ENCODE assay signal across 25 cellular contexts in the genomic region with DNA sequence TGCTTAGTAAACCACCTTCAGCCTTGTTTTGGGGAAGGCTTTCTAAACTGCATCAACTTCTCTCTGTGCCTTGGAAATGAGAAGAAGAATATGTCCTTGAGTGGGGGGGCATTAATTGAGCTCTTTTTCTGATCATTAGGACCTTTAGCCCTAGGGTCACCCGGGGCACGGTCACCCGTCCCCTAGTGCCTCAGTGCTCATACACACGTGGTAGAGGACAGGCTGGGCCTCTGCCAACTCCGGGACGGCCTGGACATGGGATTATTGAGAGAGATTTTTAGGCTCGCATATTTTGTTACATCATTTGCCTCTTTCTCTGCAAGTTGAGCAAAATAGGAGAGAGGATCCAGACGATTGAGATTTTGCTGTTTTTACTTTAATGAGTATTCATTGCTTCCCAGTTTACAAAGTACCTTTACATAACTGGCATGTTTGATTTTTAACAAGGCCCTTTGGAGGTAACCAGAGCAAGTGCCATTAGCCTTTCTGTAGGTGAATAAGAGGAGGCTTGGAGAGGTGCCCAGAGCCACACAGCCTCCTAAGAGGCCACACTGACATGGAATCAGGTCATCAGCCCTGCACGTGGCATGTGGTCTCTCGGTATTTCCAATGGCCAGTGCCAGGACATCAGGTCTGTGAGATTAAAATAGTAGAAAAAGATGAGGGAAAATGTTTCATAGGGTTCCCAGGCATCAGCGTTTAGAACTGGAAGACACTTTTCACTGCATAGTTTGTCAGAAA. TPM values are rescaled to one million over a fixed set of nuclear protein-coding genes. Genes with fewer than 3 reads are reported as not detected.
DNase-seq lines count a peak whose midpoint lies in the region; ATAC-seq and TF ChIP-seq lines count a peak whose summit lies in the region.
"Had no signal": no experiment of that assay in that cellular context is flagged by ENCODE, and none has a peak within 500 bp of the region (broad histone marks: within the 10 kb centered on the region; RNA-seq: fewer than 3 reads in every experiment).

No MANE protein-coding gene starts in this region.

- H3K4me1 ChIP-seq in right lobe of liver = peaks cover 0 to 17% (median 6%) of the 10 kb centered on the region in 4 donors
- H3K4me1 ChIP-seq: Peyer's patch had no signal

- H3K27me3 Mint-ChIP-seq in WTC11 (ENCODE audit: low read depth) = no peaks in the 10 kb centered on the region
- H3K27me3 Mint-ChIP-seq in type B pancreatic cell = no peaks in the 10 kb centered on the region
- H3K27me3 Mint-ChIP-seq in T-helper 17 cell = no peaks in the 10 kb centered on the region
- H3K27me3 Mint-ChIP-seq: CD8-positive, alpha-beta memory T cell had no signal

- no peak for DNase-seq in WTC11 (ENCODE audit: low spot score)
- DNase-seq in cerebellar cortex (ENCODE audit: low spot score) = peak; percentile 69
- peak; percentile 76 to 92 (median 90) for DNase-seq in right lobe of liver
- no peak for DNase-seq in NCI-H2171 (lab: John Stamatoyannopoulos, UW)
- no peak for DNase-seq in type B pancreatic cell (ENCODE audit: extremely low spot score, unreplicated experiment)
- DNase-seq in T-helper 17 cell = no peak
- DNase-seq: ACHN; AML-193; C1 segment of cervical spinal cord; Calu3; CD8-positive, alpha-beta memory T cell; DMS153; GF-D8; H9; HFFc6; KBM-7; NCI-H1092; NCI-H1436; NCI-H2029; NCI-H226; NCI-H524; NCI-H774; Peyer's patch had no signal

- no peak for TF ChIP-seq CTCF in WTC11 (IDR thresholded peaks at IDR 0.05)
- no peak for TF ChIP-seq CTCF in right lobe of liver (IDR thresholded peaks at IDR 0.05)
- no peak for TF ChIP-seq CTCF in type B pancreatic cell (conservative IDR thresholded peaks at IDR 0.05)

- H3K4me3 Mint-ChIP-seq in WTC11 (no peak overlapping the region), type B pancreatic cell (no peak overlapping the region), T-helper 17 cell (no peak overlapping the region)
- H3K4me3 Mint-ChIP-seq: CD8-positive, alpha-beta memory T cell; H9; HFFc6 had no signal

- H3K36me3 Mint-ChIP-seq in WTC11 (peaks cover 76% of the 10 kb centered on the region), type B pancreatic cell (peaks cover 25% of the 10 kb centered on the region), T-helper 17 cell (ENCODE audit: low read depth) (peaks cover 15% of the 10 kb centered on the region)

- H3K36me3 ChIP-seq in right lobe of liver = peaks cover 31 to 89% (median 57%) of the 10 kb centered on the region in 4 donors

- POLR2A ChIA-PET in WTC11 (lab: Charles Lee) = no interaction called here

- CTCF ChIA-PET in WTC11 (lab: Charles Lee) = no interaction called here

- H3K9me3 Mint-ChIP-seq in WTC11 = no peaks in the 10 kb centered on the region
- H3K9me3 Mint-ChIP-seq in type B pancreatic cell = no peaks in the 10 kb centered on the region
- H3K9me3 Mint-ChIP-seq: CD8-positive, alpha-beta memory T cell; H9; HFFc6 had no signal

- H3K4me1 Mint-ChIP-seq in WTC11 = peaks cover 7% of the 10 kb centered on the region; the same call in 1 of the 2 replicates
- H3K4me1 Mint-ChIP-seq in type B pancreatic cell (ENCODE audit: unreplicated experiment) = peaks cover 11% of the 10 kb centered on the region
- H3K4me1 Mint-ChIP-seq in T-helper 17 cell = peaks cover 4% of the 10 kb centered on the region
- H3K4me1 Mint-ChIP-seq: H9 had no signal

- no peaks in the 10 kb centered on the region for H3K9me3 ChIP-seq in right lobe of liver
- no peaks in the 10 kb centered on the region for H3K9me3 ChIP-seq in T-helper 17 cell (ENCODE audit: control insufficient read depth, low read length, poor library complexity, severe bottlenecking)
- H3K9me3 ChIP-seq: Peyer's patch had no signal

- no peaks in the 10 kb centered on the region for H3K27me3 ChIP-seq in right lobe of liver
- H3K27me3 ChIP-seq: Peyer's patch had no signal

- TF ChIP-seq POLR2A in right lobe of liver (IDR thresholded peaks at IDR 0.05) = no peak

- H3K27ac Mint-ChIP-seq in WTC11 = peak overlapping the region; percentile 77; the same call in 1 of the 2 replicates
- no peak overlapping the region for H3K27ac Mint-ChIP-seq in type B pancreatic cell
- no peak overlapping the region for H3K27ac Mint-ChIP-seq in T-helper 17 cell
- H3K27ac Mint-ChIP-seq: H9, HFFc6 had no signal

- H3K4me3 ChIP-seq in right lobe of liver = no peak overlapping the region
- H3K4me3 ChIP-seq: Peyer's patch had no signal

- WGBS in right lobe of liver (ENCODE audit: insufficient coverage, low coverage, low lambda C conversion rate, missing lambda C conversion rate) = 30% methylated on average over 11 of the region's 11 CpGs

- intact Hi-C loops in right lobe of liver (cut with DNase I) = loop anchor here in 1 of 2 donors (10.0 kb wide), 1 partner anchor 56 kb away; a partner anchor contains a TSS

- ATAC-seq in WTC11 = no peak
- peak; percentile 87 to 93 (median 90) for ATAC-seq in right lobe of liver
- no peak for ATAC-seq in GM21528 (IDR thresholded peaks at IDR 0.05; ENCODE audit: low FRiP score, unreplicated experiment)
- ATAC-seq in T-helper 17 cell = no peak
- ATAC-seq: SK-N-SH treated with all-trans-retinoic acid at 6 μM for 48 hours had no signal

- peak overlapping the region in 2 of 3 donors; percentile 42 to 69 for H3K27ac ChIP-seq in right lobe of liver
- H3K27ac ChIP-seq: Peyer's patch had no signal

TF ChIP-seq in WTC11, 78 proteins besides CTCF, POLR2A, EP300 and RAD21:
- TF ChIP-seq ZBTB21 (CRISPR knock-in tag; IDR thresholded peaks at IDR 0.05; ENCODE audit: borderline replicate concordance) = no peak
- TF ChIP-seq, protein P1, sequence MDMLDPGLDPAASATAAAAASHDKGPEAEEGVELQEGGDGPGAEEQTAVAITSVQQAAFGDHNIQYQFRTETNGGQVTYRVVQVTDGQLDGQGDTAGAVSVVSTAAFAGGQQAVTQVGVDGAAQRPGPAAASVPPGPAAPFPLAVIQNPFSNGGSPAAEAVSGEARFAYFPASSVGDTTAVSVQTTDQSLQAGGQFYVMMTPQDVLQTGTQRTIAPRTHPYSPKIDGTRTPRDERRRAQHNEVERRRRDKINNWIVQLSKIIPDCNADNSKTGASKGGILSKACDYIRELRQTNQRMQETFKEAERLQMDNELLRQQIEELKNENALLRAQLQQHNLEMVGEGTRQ (CRISPR knock-in tag; IDR thresholded peaks at IDR 0.05) = no peak
- no peak for TF ChIP-seq NFYB (CRISPR knock-in tag; conservative IDR thresholded peaks at IDR 0.05; ENCODE audit: low read depth)
- no peak for TF ChIP-seq NFATC4 (CRISPR knock-in tag; IDR thresholded peaks at IDR 0.05)
- no peak for TF ChIP-seq IRF2 (CRISPR knock-in tag; IDR thresholded peaks at IDR 0.05; ENCODE audit: borderline replicate concordance, low read depth)
- no peak for TF ChIP-seq ETV6 (CRISPR knock-in tag; IDR thresholded peaks at IDR 0.05)
- TF ChIP-seq NR2C2 (CRISPR knock-in tag; IDR thresholded peaks at IDR 0.05) = no peak
- no peak for TF ChIP-seq ZNF423 (CRISPR knock-in tag; IDR thresholded peaks at IDR 0.05)
- TF ChIP-seq, protein P2, sequence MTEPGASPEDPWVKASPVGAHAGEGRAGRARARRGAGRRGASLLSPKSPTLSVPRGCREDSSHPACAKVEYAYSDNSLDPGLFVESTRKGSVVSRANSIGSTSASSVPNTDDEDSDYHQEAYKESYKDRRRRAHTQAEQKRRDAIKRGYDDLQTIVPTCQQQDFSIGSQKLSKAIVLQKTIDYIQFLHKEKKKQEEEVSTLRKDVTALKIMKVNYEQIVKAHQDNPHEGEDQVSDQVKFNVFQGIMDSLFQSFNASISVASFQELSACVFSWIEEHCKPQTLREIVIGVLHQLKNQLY (CRISPR knock-in tag; IDR thresholded peaks at IDR 0.05) = no peak
- no peak for TF ChIP-seq SMAD4 (CRISPR knock-in tag; IDR thresholded peaks at IDR 0.05)

RNA-seq across cellular contexts. Expression of a gene that starts 11.1 kb away (rescaled TPM):
- total RNA-seq in WTC11 (2021) = 43.5 to 53.8 TPM (median 46.1 TPM) in 3 replicates
- total RNA-seq in right lobe of liver = 10 to 100 TPM; 18.6 to 47.8 (median 39.0) TPM
- total RNA-seq in type B pancreatic cell (ENCODE audit: low replicate concordance) = 35.5 and 64.3 TPM in 2 replicates
- 10 to 100 TPM; 35.8 to 40.6 TPM for total RNA-seq in T-helper 17 cell

RNA-seq across cellular contexts. Expression of a gene that starts 11.3 kb away (rescaled TPM):
- 13.9 to 17.8 TPM (median 14.6 TPM) in 3 replicates for total RNA-seq in WTC11 (2021)
- 1 to 10 TPM; 5.0 to 9.4 (median 6.9) TPM for total RNA-seq in right lobe of liver
- 14.2 and 18.4 TPM in 2 replicates for total RNA-seq in type B pancreatic cell (ENCODE audit: low replicate concordance)
- total RNA-seq in T-helper 17 cell = 1 to 10 TPM; 2.4 to 3.5 TPM

Comparison
In these comparisons a context has a peak if more than half of its experiments do, and no peak if none do; other contexts are left out.
1. ATAC-seq: peak in right lobe of liver (4 of 4); none in WTC11 (single experiment), GM21528 (single experiment) and T-helper 17 cell (single experiment).
2. DNase-seq: peak in cerebellar cortex (single experiment) and right lobe of liver (3 of 3); none in WTC11 (single experiment), NCI-H2171 (single experiment), type B pancreatic cell (single experiment) and T-helper 17 cell (0 of 3).